9 cellular contexts compared by ENCODE assay signal in genomic region chr20:62837790-62838458, GRCh38. TPM values are rescaled to one million over a fixed set of nuclear protein-coding genes. Genes with fewer than 3 reads are reported as not detected.
DNase-seq lines count a peak whose midpoint lies in the region; ATAC-seq, FAIRE-seq and TF ChIP-seq lines count a peak whose summit lies in the region.
"Had no signal": no experiment of that assay in that cellular context is flagged by ENCODE, and none has a peak within 500 bp of the region (broad histone marks: within the 10 kb centered on the region; RNA-seq: fewer than 3 reads in every experiment).

No MANE protein-coding gene starts in this region.

- no peak overlapping the region for H2AFZ ChIP-seq in Karpas-422 (ENCODE audit: low read length)

- no peak overlapping the region for H3K27ac Mint-ChIP-seq in activated T-helper 17 cell treated with anti-CD3 and anti-CD28 coated beads, Interleukin-2, amount 50 U/mL, for 72 hours

- no peaks in the 10 kb centered on the region for H3K9me3 Mint-ChIP-seq in activated T-helper 17 cell treated with anti-CD3 and anti-CD28 coated beads, Interleukin-2, amount 50 U/mL, for 72 hours

- intact Hi-C loops in spleen (cut with DNase I; ENCODE audit: low total_unique reads): no loop called here

- H3K27me3 ChIP-seq in Karpas-422 (ENCODE audit: low read length) (no peaks in the 10 kb centered on the region), spleen (replicated peaks in 1 of 7) (peaks cover 0 to 14% (median 0%) of the 10 kb centered on the region in 7 donors)

- H3K4me2 ChIP-seq in Karpas-422 (ENCODE audit: low read depth, low read length, poor library complexity, severe bottlenecking): peak overlapping the region; percentile 45

- peak; percentile 62 for ATAC-seq in activated T-helper 17 cell treated with anti-CD3 and anti-CD28 coated beads, Interleukin-2, amount 50 U/mL, for 72 hours (replicated peaks)

- H3K27me3 Mint-ChIP-seq in activated T-helper 17 cell treated with anti-CD3 and anti-CD28 coated beads, Interleukin-2, amount 50 U/mL, for 72 hours: peaks cover 5% of the 10 kb centered on the region

- H3K79me2 ChIP-seq in Karpas-422 (ENCODE audit: low read length): no peaks in the 10 kb centered on the region

- H3K36me3 ChIP-seq in Karpas-422 (ENCODE audit: insufficient read depth, low read length): no peaks in the 10 kb centered on the region
- peaks cover 0 to 30% (median 0%) of the 10 kb centered on the region in 6 donors for H3K36me3 ChIP-seq in spleen

- no peaks in the 10 kb centered on the region for H3K4me1 Mint-ChIP-seq in activated T-helper 17 cell treated with anti-CD3 and anti-CD28 coated beads, Interleukin-2, amount 50 U/mL, for 72 hours

- H3K27ac ChIP-seq in Karpas-422 (ENCODE audit: low read length): peak overlapping the region; percentile 71
- peak overlapping the region in 5 of 8 donors; percentile 49 to 80 (median 57) for H3K27ac ChIP-seq in spleen

- no peak for FAIRE-seq in urothelium cell line (lab: Jason Lieb, UNC)

- H3K9me3 ChIP-seq in Karpas-422 (ENCODE audit: low read length) (no peaks in the 10 kb centered on the region), spleen (no peaks in the 10 kb centered on the region)

- no peak overlapping the region for H3K4me3 ChIP-seq in Karpas-422 (ENCODE audit: low read length)
- H3K4me3 ChIP-seq in spleen: no peak overlapping the region

- WGBS in spleen, 5 donors: 53 to 66% (median 65%) methylated on average over 18 of the region's 18 CpGs

- H3K9me2 ChIP-seq in Karpas-422 (replicated peaks; ENCODE audit: insufficient read depth, low read length): no peaks in the 10 kb centered on the region

- no peaks in the 10 kb centered on the region for H4K20me1 ChIP-seq in Karpas-422 (ENCODE audit: insufficient read depth, low read depth, low read length)

- no peaks in the 10 kb centered on the region for H3K36me3 Mint-ChIP-seq in activated T-helper 17 cell treated with anti-CD3 and anti-CD28 coated beads, Interleukin-2, amount 50 U/mL, for 72 hours (ENCODE audit: low read depth)

- no peak overlapping the region for H3K4me3 Mint-ChIP-seq in activated T-helper 17 cell treated with anti-CD3 and anti-CD28 coated beads, Interleukin-2, amount 50 U/mL, for 72 hours

- H3K4me1 ChIP-seq in Karpas-422 (ENCODE audit: low read length): peaks cover 30% of the 10 kb centered on the region
- H3K4me1 ChIP-seq in spleen: peaks cover 0 to 46% (median 25%) of the 10 kb centered on the region in 6 donors

- peak overlapping the region; percentile 8; the same call in 1 of the 2 replicates for H3K9ac ChIP-seq in Karpas-422 (ENCODE audit: low read length)

- TF ChIP-seq CTCF in spleen (IDR thresholded peaks at IDR 0.05 in 8 of 11, conservative IDR thresholded peaks at IDR 0.05 in 3 of 11): no peak

- DNase-seq in DMS79 treated with DMSO at 0.1 percent for 48 hours (lab: John Stamatoyannopoulos, UW) (peak; percentile 4), DMS79 (lab: John Stamatoyannopoulos, UW) (no peak), Karpas-422 (peak; percentile 78), spleen (peak; percentile 86), urothelium cell line (ENCODE audit: low spot score) (no peak), NCI-H1436 (lab: John Stamatoyannopoulos, UW) (no peak), SW 1271 (lab: John Stamatoyannopoulos, UW) (no peak)
- DNase-seq: IMR-90 had no signal

- no peak for TF ChIP-seq POLR2A in spleen (IDR thresholded peaks at IDR 0.05)

RNA-seq across cellular contexts. Expression of gene COL9A3, which starts 21.1 kb away (rescaled TPM):
- 41.2 and 87.5 TPM in 2 replicates for total RNA-seq in Karpas-422 (2014; rRNA removed; shearing (Covaris generic); ENCODE audit: low replicate concordance)
- not detected for total RNA-seq in activated T-helper 17 cell treated with anti-CD3 and anti-CD28 coated beads, Interleukin-2, amount 50 U/mL, for 72 hours
- total RNA-seq in spleen: 10 to 100 TPM in 3 of 7 donors, 1 to 10 TPM in 4; 1.2 to 16.7 (median 6.8) TPM
- 10 to 100 TPM; 10.9 to 14.7 (median 13.1) TPM for polyA plus RNA-seq in spleen

RNA-seq across cellular contexts. Expression of gene TCFL5, which starts 23.7 kb away (rescaled TPM):
- 11.3 and 11.5 TPM in 2 replicates for total RNA-seq in Karpas-422 (2014; rRNA removed; shearing (Covaris generic); ENCODE audit: low replicate concordance)
- total RNA-seq in activated T-helper 17 cell treated with anti-CD3 and anti-CD28 coated beads, Interleukin-2, amount 50 U/mL, for 72 hours: 1 to 10 TPM; 3.4 to 3.7 TPM
- 1 to 10 TPM; 4.1 to 8.8 (median 6.8) TPM for total RNA-seq in spleen
- polyA plus RNA-seq in spleen: 1 to 10 TPM; 4.5 to 6.3 (median 5.3) TPM

RNA-seq across cellular contexts. Expression of gene OGFR, which starts 33.3 kb away (rescaled TPM):
- total RNA-seq in Karpas-422 (2014; rRNA removed; shearing (Covaris generic); ENCODE audit: low replicate concordance): 23.8 and 99.0 TPM in 2 replicates
- 10 to 100 TPM; 42.3 to 52.6 TPM for total RNA-seq in activated T-helper 17 cell treated with anti-CD3 and anti-CD28 coated beads, Interleukin-2, amount 50 U/mL, for 72 hours
- total RNA-seq in spleen: 10 to 100 TPM; 69.8 to 91.0 (median 78.2) TPM
- polyA plus RNA-seq in spleen: 100 to 1,000 TPM in 1 of 3 donors, 10 to 100 TPM in 2; 46.0 to 127 (median 66.9) TPM

RNA-seq across cellular contexts. Expression of gene MRGBP, which starts 41.7 kb away (rescaled TPM):
- total RNA-seq in Karpas-422 (2014; rRNA removed; shearing (Covaris generic); ENCODE audit: low replicate concordance): 17.9 and 31.9 TPM in 2 replicates
- 10 to 100 TPM; 16.0 to 20.5 TPM for total RNA-seq in activated T-helper 17 cell treated with anti-CD3 and anti-CD28 coated beads, Interleukin-2, amount 50 U/mL, for 72 hours
- total RNA-seq in spleen: 10 to 100 TPM in 4 of 7 donors, 1 to 10 TPM in 3; 8.5 to 15.7 (median 12.0) TPM
- 10 to 100 TPM; 10.6 to 13.1 (median 12.6) TPM for polyA plus RNA-seq in spleen

Comparison
In these comparisons a context has a peak if more than half of its experiments do, and no peak if none do; other contexts are left out.
1. DNase-seq: peak in DMS79 treated with DMSO at 0.1 percent for 48 hours (single experiment), Karpas-422 (single experiment) and spleen (single experiment); none in DMS79 (single experiment), urothelium cell line (single experiment), NCI-H1436 (single experiment) and SW 1271 (0 of 2).